ENCODE assay signal across 7 cellular contexts in genomic region chr5:52989781-52990530, GRCh38.
DNase-seq lines count a peak whose midpoint lies in the region; ATAC-seq and TF ChIP-seq lines count a peak whose summit lies in the region.

No MANE protein-coding gene starts in this region.

- H3K4me3 ChIP-seq in choroid plexus epithelial cell (ENCODE audit: low read depth, low read length): peak overlapping the region; percentile 80

- ATAC-seq in HG03045 (IDR thresholded peaks at IDR 0.05; ENCODE audit: unreplicated experiment) (peak; percentile 13), GM21825 (IDR thresholded peaks at IDR 0.05; ENCODE audit: unreplicated experiment) (no peak)

- DNase-seq in T-helper 2 cell (peak in 3 of 5 experiments; percentile 0 to 56 (median 9)), choroid plexus epithelial cell (ENCODE audit: low read depth) (peak; percentile 74), kidney tubule cell (ENCODE audit: low spot score) (peak; percentile 64)
- peak; percentile 49 for DNase-seq in stimulated activated CD4-positive, alpha-beta T cell treated with anti-CD3 and anti-CD28 coated beads, Interleukin-15, amount 100 ng/mL, for 24 hours

- TF ChIP-seq CTCF in GM12874 (IDR thresholded peaks at IDR 0.05; ENCODE audit: insufficient read depth, low read depth, low read length): 0 out of 2 replicates have a peak, but pooled peaks have one; percentile 16
- TF ChIP-seq CTCF in choroid plexus epithelial cell (conservative IDR thresholded peaks at IDR 0.05; ENCODE audit: low read depth, low read length): peak; percentile 65

Comparison
In these comparisons a context has a peak if more than half of its experiments do, and no peak if none do; other contexts are left out.
1. DNase-seq: peak in every context shown above with its lines; median percentile 74 in choroid plexus epithelial cell; 64 in kidney tubule cell; 49 in stimulated activated CD4-positive, alpha-beta T cell treated with anti-CD3 and anti-CD28 coated beads, Interleukin-15, amount 100 ng/mL, for 24 hours; 9 in T-helper 2 cell.